9 cellular contexts compared by ENCODE assay signal in the genomic region with DNA sequence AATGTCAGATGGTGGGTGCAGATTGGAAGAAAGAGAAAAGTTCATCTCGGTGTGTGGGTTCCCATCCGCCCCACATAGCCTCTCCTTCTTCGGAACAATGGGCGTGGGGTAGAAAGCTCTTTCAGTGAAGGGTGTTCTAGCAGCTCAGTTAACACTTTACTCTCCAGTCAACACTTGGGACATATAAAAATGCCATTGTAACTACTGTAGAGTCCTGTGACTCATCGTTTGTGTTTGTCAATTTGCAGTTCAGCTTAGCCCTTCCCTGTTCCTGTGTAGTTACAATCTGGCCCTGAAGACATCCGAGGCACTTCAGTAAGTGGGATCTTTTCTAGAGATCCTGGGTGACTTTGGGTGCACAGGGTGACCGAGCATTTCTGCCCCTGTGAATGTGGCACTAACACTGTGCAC. TPM values are rescaled to one million over a fixed set of nuclear protein-coding genes. Genes with fewer than 3 reads are reported as not detected.
A peak's percentile ranks its signal among the peaks of the same experiment; 100 is the strongest.
DNase-seq lines count a peak whose midpoint lies in the region; ATAC-seq, FAIRE-seq and TF ChIP-seq lines count a peak whose summit lies in the region.
"Had no signal": no experiment of that assay in that cellular context is flagged by ENCODE, and none has a peak within 500 bp of the region (broad histone marks: within the 10 kb centered on the region; RNA-seq: fewer than 3 reads in every experiment).

No MANE protein-coding gene starts in this region.

- ATAC-seq in A549, result peak; percentile 60 to 67; a peak in 5 of 6 replicates
- ATAC-seq in HepG2, result peak; percentile 1; the same call in 1 of the 3 replicates

- H3K9me3 ChIP-seq in A549 (no peaks in the 10 kb centered on the region), HepG2 (ENCODE audit: low read length) (no peaks in the 10 kb centered on the region)

- WGBS in A549 (ENCODE audit: missing lambda C conversion rate), result 21% methylated on average over 7 of the region's 7 CpGs
- WGBS in HepG2 (ENCODE audit: low lambda C conversion rate), result 58% methylated on average over 7 of the region's 7 CpGs

- FAIRE-seq in A549 (lab: Jason Lieb, UNC) (peak; percentile 59), HepG2 (lab: Jason Lieb, UNC) (no peak)
- FAIRE-seq: RCC 7860 had no signal

- H3K27ac ChIP-seq in A549, result peak overlapping the region; percentile 21 to 30; a peak in 2 of 6 replicates
- no peak overlapping the region for H3K27ac ChIP-seq in brain microvascular endothelial cell
- H3K27ac ChIP-seq in HepG2 (ENCODE audit: extremely low read length, insufficient read depth, low read length), result peak overlapping the region; percentile 24

- no peak overlapping the region for H2AFZ ChIP-seq in HepG2 (ENCODE audit: low read length)

- H3K79me2 ChIP-seq in HepG2 (ENCODE audit: insufficient read depth, low read length), result no peaks in the 10 kb centered on the region

- intact Hi-C loops in HepG2 (cut with micrococcal nuclease; ENCODE audit: unreplicated experiment), result no loop called here

- H3K4me2 ChIP-seq in A549 (peak overlapping the region; percentile 49), HepG2 (ENCODE audit: low read depth, low read length) (peak overlapping the region; percentile 24; the same call in 1 of the 2 replicates)

- TF ChIP-seq CTCF in A549 (IDR thresholded peaks at IDR 0.05) (no peak), brain microvascular endothelial cell (IDR thresholded peaks at IDR 0.05; ENCODE audit: low read depth, low read length, missing control alignments) (no peak), HepG2 (CRISPR knock-in tag; IDR thresholded peaks at IDR 0.05) (no peak), GM20000 (IDR thresholded peaks at IDR 0.05; ENCODE audit: extremely low read depth, missing control alignments) (no peak)

- H3K9ac ChIP-seq in HepG2 (ENCODE audit: insufficient read depth, low read depth, low read length), result 0 out of 2 replicates have a peak overlapping the region, but pooled peaks have one; percentile 9

- H3K36me3 ChIP-seq in brain microvascular endothelial cell (replicated peaks), result peaks cover 7% of the 10 kb centered on the region
- peaks cover 11 to 28% of the 10 kb centered on the region in 2 experiments; a peak in 4 of 5 replicates for H3K36me3 ChIP-seq in HepG2 (replicated peaks in 1 of 2; ENCODE audit: control insufficient read depth in 1 of 2, insufficient read depth in 2 of 2, low read length in 2 of 2)

- H3K4me1 ChIP-seq in A549, result peaks cover 16% of the 10 kb centered on the region
- peaks cover 61% of the 10 kb centered on the region for H3K4me1 ChIP-seq in HepG2 (ENCODE audit: insufficient read depth, low read length)

- TF ChIP-seq RAD21 in A549 (conservative IDR thresholded peaks at IDR 0.05 in 1 of 2, IDR thresholded peaks at IDR 0.05 in 1 of 2), result no peak
- no peak for TF ChIP-seq RAD21 in HepG2 (CRISPR knock-in tag; IDR thresholded peaks at IDR 0.05)

- TF ChIP-seq EP300 in A549 (IDR thresholded peaks at IDR 0.05) (no peak), HepG2 (IDR thresholded peaks at IDR 0.05; ENCODE audit: low read depth in 2 of 2, low read length in 2 of 2) (no peak), HepG2 (CRISPR knock-in tag; IDR thresholded peaks at IDR 0.05; ENCODE audit: borderline replicate concordance) (no peak)

- in situ Hi-C loops in brain microvascular endothelial cell (cut with HindIII; ENCODE audit: low pct_ligation_motif_present, low sequenced_read_pairs) (no loop called here), HepG2 (cut with HindIII; ENCODE audit: extremely low pct_ligation_motif_present, low pct_unique_long_range_greater_than_20kb) (loop anchor here (10.0 kb wide), 1 partner anchor 93 kb away; a partner anchor contains a TSS)

- POLR2A ChIA-PET in A549 (lab: Yijun Ruan, JAX), result interaction anchor here (0.8 kb wide), 1 partner anchor 10 kb away, joined by 3 read pairs; no protein-coding TSS in a partner anchor
- POLR2A ChIA-PET in HepG2 (lab: Yijun Ruan, JAX), result interaction anchor here (0.8 to 2.3 kb wide), 3 partner anchors 9 to 127 kb away, joined by 3 to 12 read pairs (median 6); a partner anchor contains a TSS

- H3K27me3 ChIP-seq in brain microvascular endothelial cell (replicated peaks) (no peaks in the 10 kb centered on the region), HepG2 (ENCODE audit: control insufficient read depth in 1 of 2, insufficient read depth in 2 of 2, low read length in 2 of 2) (no peaks in the 10 kb centered on the region)

- H3K4me3 ChIP-seq in A549 (no peak overlapping the region), brain microvascular endothelial cell (ENCODE audit: low read depth, low read length) (no peak overlapping the region), HepG2 (replicated peaks in 1 of 3; ENCODE audit: insufficient read depth in 1 of 3, low read depth in 2 of 3, low read length in 3 of 3) (no peak overlapping the region)

- BruUV-seq in HepG2 (replicated peaks; lab: Mats Ljungman, UMichigan), result no TSS peak

- H4K20me1 ChIP-seq in HepG2 (ENCODE audit: insufficient read depth, low read length), result no peaks in the 10 kb centered on the region

- peak; percentile 64 to 66 for DNase-seq in A549 (ENCODE audit: low read depth in 1 of 2, low spot score in 1 of 2)
- DNase-seq in HCEC 1CT, result peak; percentile 86
- DNase-seq in brain microvascular endothelial cell, result peak; percentile 47
- DNase-seq in HepG2 (ENCODE audit: low spot score), result peak; percentile 77
- no peak for DNase-seq in NCI-H1092 treated with DMSO at 0.1 percent for 48 hours (lab: John Stamatoyannopoulos, UW)
- no peak for DNase-seq in GM20000 (ENCODE audit: low spot score)
- DNase-seq in NK-92 (lab: John Stamatoyannopoulos, UW; ENCODE audit: unreplicated experiment), result no peak
- DNase-seq in NCI-H1694 (lab: John Stamatoyannopoulos, UW), result no peak

- CTCF ChIA-PET in A549 (lab: Yijun Ruan, JAX), result interaction anchor here (0.6 to 1.9 kb wide), 5 partner anchors 7 to 1551 kb away, joined by 3 to 6 read pairs (median 3); no protein-coding TSS in a partner anchor
- CTCF ChIA-PET in HepG2 (lab: Yijun Ruan, JAX; ENCODE audit: low intra/inter-chr PET ratio, low total read pairs), result no interaction called here

- TF ChIP-seq POLR2A in A549 (IDR thresholded peaks at IDR 0.05; ENCODE audit: low read length) (no peak), HepG2 (IDR thresholded peaks at IDR 0.05; ENCODE audit: insufficient read depth in 1 of 2, low read depth in 2 of 2, low read length in 2 of 2) (peak in 1 of 2 experiments; percentile 25; a peak in 1 of 4 replicates)

RNA-seq across cellular contexts. Expression of a gene that starts 11.5 kb away (rescaled TPM):
- polyA plus RNA-seq in A549 (2011; rRNA removed) (0.13 and 0.16 TPM in 2 replicates), A549 (2017; fragmentation: RNase III; extraction: RNeasy Plus Mini Kit Qiagen cat#74134 plus additional on column Dnase treatment) (0.09 to 0.18 TPM (median 0.15 TPM) in 3 replicates), HepG2 (2011; rRNA removed) (0.29 and 0.50 TPM in 2 replicates)
- polyA plus RNA-seq in A549 (2012; cell fraction: cytosol; rRNA removed), result 0.08 and 0.19 TPM in 2 replicates
- 0.76 and 0.89 TPM in 2 replicates for polyA plus RNA-seq in A549 (2012; cell fraction: nucleus; rRNA removed)
- not detected in 2 replicates for polyA minus RNA-seq in A549 (2011; rRNA and poly(A)+ RNA removed)
- total RNA-seq in HepG2 (2016; rRNA removed; fragmentation: Illumina TruSeq; extraction: Trizol), result 0.13 and 0.15 TPM in 2 replicates
- not detected in 2 replicates for total RNA-seq in HepG2 (2016; cell fraction: cytosol; rRNA removed; fragmentation: Illumina TruSeq; extraction: Trizol; ENCODE audit: low read depth)
- total RNA-seq in HepG2 (2016; cell fraction: insoluble cytoplasmic fraction; rRNA removed; fragmentation: Illumina TruSeq; extraction: Trizol), result not detected in 2 replicates
- total RNA-seq in HepG2 (2016; cell fraction: membrane; rRNA removed; fragmentation: Illumina TruSeq; extraction: Trizol), result not detected in 2 replicates
- total RNA-seq in HepG2 (2016; cell fraction: nucleus; rRNA removed; fragmentation: Illumina TruSeq; extraction: Trizol), result 0.66 TPM in 1 of 2 replicates, not detected in the other
- 0.13 and 0.29 TPM in 2 replicates for polyA plus RNA-seq in HepG2 (2011; cell fraction: cytosol; rRNA removed)
- 2.9 and 3.6 TPM in 2 replicates for polyA plus RNA-seq in HepG2 (2011; cell fraction: nucleus; rRNA removed)
- polyA plus RNA-seq in HepG2 (2012), result 0.28 and 0.29 TPM in 2 replicates
- polyA plus RNA-seq in HepG2 (2016; cell fraction: cytosol; fragmentation: Illumina TruSeq; extraction: Trizol; ENCODE audit: low read depth), result not detected in 2 replicates
- polyA plus RNA-seq in HepG2 (2016; cell fraction: insoluble cytoplasmic fraction; fragmentation: Illumina TruSeq; extraction: Trizol; ENCODE audit: low read depth), result not detected in 2 replicates
- polyA plus RNA-seq in HepG2 (2016; cell fraction: membrane; fragmentation: Illumina TruSeq; extraction: Trizol; ENCODE audit: low read depth), result not detected in 2 replicates
- polyA plus RNA-seq in HepG2 (2016; cell fraction: nucleus; fragmentation: Illumina TruSeq; extraction: Trizol; ENCODE audit: insufficient read depth, low read depth), result 0.59 TPM in 1 of 2 replicates, not detected in the other
- 0.37 and 2.3 TPM in 2 replicates for polyA minus RNA-seq in HepG2 (2011; rRNA and poly(A)+ RNA removed; ENCODE audit: low replicate concordance)
- not detected in 2 replicates for polyA minus RNA-seq in HepG2 (2011; cell fraction: cytosol; rRNA and poly(A)+ RNA removed)
- polyA minus RNA-seq in HepG2 (2011; cell fraction: nucleus; rRNA and poly(A)+ RNA removed), result 1.2 and 3.0 TPM in 2 replicates

RNA-seq across cellular contexts. Expression of a gene that starts 47.9 kb away (rescaled TPM):
- polyA plus RNA-seq in A549 (2011; rRNA removed) (25.6 and 30.6 TPM in 2 replicates), A549 (2017; fragmentation: RNase III; extraction: RNeasy Plus Mini Kit Qiagen cat#74134 plus additional on column Dnase treatment) (13.1 to 13.7 TPM (median 13.4 TPM) in 3 replicates), HepG2 (2011; rRNA removed) (29.9 and 30.6 TPM in 2 replicates)
- 9.1 and 11.3 TPM in 2 replicates for polyA plus RNA-seq in A549 (2012; cell fraction: cytosol; rRNA removed)
- 30.5 and 35.8 TPM in 2 replicates for polyA plus RNA-seq in A549 (2012; cell fraction: nucleus; rRNA removed)
- polyA minus RNA-seq in A549 (2011; rRNA and poly(A)+ RNA removed), result 48.7 and 54.8 TPM in 2 replicates
- 7.2 and 19.5 TPM in 2 replicates for total RNA-seq in HepG2 (2016; rRNA removed; fragmentation: Illumina TruSeq; extraction: Trizol)
- total RNA-seq in HepG2 (2016; cell fraction: cytosol; rRNA removed; fragmentation: Illumina TruSeq; extraction: Trizol; ENCODE audit: low read depth), result 4.1 and 4.7 TPM in 2 replicates
- total RNA-seq in HepG2 (2016; cell fraction: insoluble cytoplasmic fraction; rRNA removed; fragmentation: Illumina TruSeq; extraction: Trizol), result 6.8 and 18.8 TPM in 2 replicates
- 3.9 TPM in 2 replicates for total RNA-seq in HepG2 (2016; cell fraction: membrane; rRNA removed; fragmentation: Illumina TruSeq; extraction: Trizol)
- total RNA-seq in HepG2 (2016; cell fraction: nucleus; rRNA removed; fragmentation: Illumina TruSeq; extraction: Trizol), result 25.7 and 29.8 TPM in 2 replicates
- polyA plus RNA-seq in HepG2 (2011; cell fraction: cytosol; rRNA removed), result 18.1 and 18.9 TPM in 2 replicates
- polyA plus RNA-seq in HepG2 (2011; cell fraction: nucleus; rRNA removed), result 46.6 and 49.7 TPM in 2 replicates
- 17.6 and 18.4 TPM in 2 replicates for polyA plus RNA-seq in HepG2 (2012)
- polyA plus RNA-seq in HepG2 (2016; cell fraction: cytosol; fragmentation: Illumina TruSeq; extraction: Trizol; ENCODE audit: low read depth), result 0.85 and 0.92 TPM in 2 replicates
- polyA plus RNA-seq in HepG2 (2016; cell fraction: insoluble cytoplasmic fraction; fragmentation: Illumina TruSeq; extraction: Trizol; ENCODE audit: low read depth), result 5.4 and 6.4 TPM in 2 replicates
- polyA plus RNA-seq in HepG2 (2016; cell fraction: membrane; fragmentation: Illumina TruSeq; extraction: Trizol; ENCODE audit: low read depth), result 1.9 TPM in 2 replicates
- 41.4 and 43.2 TPM in 2 replicates for polyA plus RNA-seq in HepG2 (2016; cell fraction: nucleus; fragmentation: Illumina TruSeq; extraction: Trizol; ENCODE audit: insufficient read depth, low read depth)
- polyA minus RNA-seq in HepG2 (2011; rRNA and poly(A)+ RNA removed; ENCODE audit: low replicate concordance), result 61.1 and 96.4 TPM in 2 replicates
- 25.1 and 32.3 TPM in 2 replicates for polyA minus RNA-seq in HepG2 (2011; cell fraction: cytosol; rRNA and poly(A)+ RNA removed)
- 50.5 and 53.6 TPM in 2 replicates for polyA minus RNA-seq in HepG2 (2011; cell fraction: nucleus; rRNA and poly(A)+ RNA removed)

Comparison
In these comparisons a context has a peak if more than half of its experiments do, and no peak if none do; other contexts are left out.
1. DNase-seq: peak in A549 (2 of 2), HCEC 1CT (single experiment), brain microvascular endothelial cell (single experiment) and HepG2 (single experiment); none in NCI-H1092 treated with DMSO at 0.1 percent for 48 hours (single experiment), GM20000 (single experiment), NK-92 (single experiment) and NCI-H1694 (single experiment).